Comparison of ENCODE assay signal across 15 cellular contexts in genomic region chr18:45161850-45162249, GRCh38.
A peak's percentile ranks its signal among the peaks of the same experiment; 100 is the strongest.
DNase-seq lines count a peak whose midpoint lies in the region; ATAC-seq, FAIRE-seq and TF ChIP-seq lines count a peak whose summit lies in the region.
"Had no signal": no experiment of that assay in that cellular context is flagged by ENCODE, and none has a peak within 500 bp of the region (broad histone marks: within the 10 kb centered on the region; RNA-seq: fewer than 3 reads in every experiment).

No MANE protein-coding gene starts in this region.

- H2AFZ ChIP-seq in OCI-LY1 (ENCODE audit: low read length), result peak overlapping the region; percentile 63; the same call in 1 of the 2 replicates

- no peaks in the 10 kb centered on the region for H3K36me3 ChIP-seq in OCI-LY1 (ENCODE audit: insufficient read depth, low read length)
- H3K36me3 ChIP-seq: BLaER1, neutrophil had no signal

- H3K27me3 ChIP-seq in OCI-LY1 (ENCODE audit: insufficient read depth, low read length), result no peaks in the 10 kb centered on the region
- H3K27me3 ChIP-seq: BLaER1, neutrophil had no signal

- no peak for TF ChIP-seq CTCF in OCI-LY1 (IDR thresholded peaks at IDR 0.05; ENCODE audit: low read length)

- no peak for FAIRE-seq in HTR-8/SVneo (lab: Jason Lieb, UNC)
- FAIRE-seq: colon had no signal

- peaks cover 8% of the 10 kb centered on the region for H3K4me1 ChIP-seq in OCI-LY1 (ENCODE audit: insufficient read depth, low read length, severe bottlenecking)

- H3K4me2 ChIP-seq in OCI-LY1 (ENCODE audit: low read length), result no peak overlapping the region
- H3K4me2 ChIP-seq: BLaER1 had no signal

- TF ChIP-seq POLR2A in GM18505 (IDR thresholded peaks at IDR 0.05; ENCODE audit: borderline replicate concordance, extremely low read depth, insufficient read depth, insufficient read length), result no peak

- H3K9me2 ChIP-seq in OCI-LY1 (ENCODE audit: low read depth, low read length), result no peaks in the 10 kb centered on the region

- no peaks in the 10 kb centered on the region for H3F3A ChIP-seq in OCI-LY1 (ENCODE audit: insufficient read depth, low read length)

- no peaks in the 10 kb centered on the region for H3K79me2 ChIP-seq in OCI-LY1 (ENCODE audit: insufficient read depth, low read length)

- no peak for DNase-seq in cortex of kidney (lab: John Stamatoyannopoulos, UW)
- DNase-seq in hepatic stellate cell (ENCODE audit: low spot score), result no peak
- no peak for DNase-seq in HTR-8/SVneo (ENCODE audit: insufficient read length, low spot score)
- no peak for DNase-seq in SK-N-DZ (ENCODE audit: low spot score)
- DNase-seq: activated CD8-positive, alpha-beta T cell treated with anti-CD3 and anti-CD28 coated beads for 36 hours; activated naive CD8-positive, alpha-beta T cell treated with anti-CD3 and anti-CD28 coated beads, Interleukin-2, amount 10 ng/mL, durations not matched to agents 7 days and 5 days; H7; left colon had no signal

- no peaks in the 10 kb centered on the region for H4K20me1 ChIP-seq in OCI-LY1 (ENCODE audit: insufficient read depth, low read length)
- H4K20me1 ChIP-seq: BLaER1 had no signal

- no peak overlapping the region for H3K4me3 ChIP-seq in OCI-LY1 (ENCODE audit: low read depth, low read length, poor library complexity, severe bottlenecking)
- H3K4me3 ChIP-seq: BLaER1 had no signal

- H3K9ac ChIP-seq in OCI-LY1 (ENCODE audit: low read length), result no peak overlapping the region
- H3K9ac ChIP-seq: BLaER1 had no signal

- ATAC-seq in GM18505 (IDR thresholded peaks at IDR 0.05; ENCODE audit: unreplicated experiment) (peak; percentile 90), GM21390 (IDR thresholded peaks at IDR 0.05; ENCODE audit: unreplicated experiment) (peak; percentile 94), HG03095 (IDR thresholded peaks at IDR 0.05; ENCODE audit: unreplicated experiment) (peak; percentile 89)
- ATAC-seq: activated CD8-positive, alpha-beta T cell treated with anti-CD3 and anti-CD28 coated beads for 36 hours; left colon had no signal

- H3K9me3 ChIP-seq in OCI-LY1 (ENCODE audit: low read length), result no peaks in the 10 kb centered on the region
- H3K9me3 ChIP-seq: BLaER1, neutrophil had no signal

- H3K27ac ChIP-seq in OCI-LY1 (ENCODE audit: low read depth, low read length, poor library complexity, severe bottlenecking), result no peak overlapping the region
- H3K27ac ChIP-seq: BLaER1, neutrophil had no signal
